8 cellular contexts compared by ENCODE assay signal in the genomic region with DNA sequence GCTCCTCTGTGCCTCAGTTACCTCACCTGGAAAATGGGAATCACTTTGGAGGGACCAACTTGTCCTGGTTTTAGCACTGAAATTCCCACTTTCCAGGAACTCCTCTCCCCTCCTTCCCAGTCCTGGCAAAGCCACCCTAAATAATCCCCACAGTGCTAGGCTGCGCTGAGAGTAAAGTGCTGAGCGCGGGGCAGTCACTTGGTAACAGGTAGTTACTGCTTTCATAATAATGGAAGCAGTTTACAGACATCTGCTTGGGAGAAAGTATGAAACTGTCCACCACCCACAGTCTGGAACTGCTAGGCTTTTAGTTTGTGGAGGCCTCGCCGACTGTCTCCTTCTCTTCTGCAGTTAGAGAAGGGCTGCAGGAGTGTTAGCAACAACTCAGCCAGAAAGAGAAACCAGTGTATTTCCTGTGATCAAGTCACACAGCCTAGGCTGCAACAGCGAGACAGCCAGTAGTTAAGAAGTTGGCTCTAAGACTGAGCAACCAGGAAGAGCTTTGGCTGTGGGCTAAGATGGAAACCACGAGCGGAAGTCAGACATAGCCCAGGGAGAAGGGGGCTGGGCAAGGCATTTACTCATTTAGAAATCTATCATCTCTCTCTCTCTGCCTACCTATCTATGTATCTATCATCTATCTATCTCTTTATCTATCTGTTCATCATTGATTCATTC. TPM values are rescaled to one million over a fixed set of nuclear protein-coding genes. Genes with fewer than 3 reads are reported as not detected.
DNase-seq lines count a peak whose midpoint lies in the region; ATAC-seq and TF ChIP-seq lines count a peak whose summit lies in the region.

No MANE protein-coding gene starts in this region.

- H3K79me2 ChIP-seq in osteoblast (ENCODE audit: insufficient read depth, low read length) = no peaks in the 10 kb centered on the region

- H3K27me3 ChIP-seq in ascending aorta (no peaks in the 10 kb centered on the region), osteoblast (ENCODE audit: insufficient read depth, low read length) (no peaks in the 10 kb centered on the region), upper lobe of left lung (no peaks in the 10 kb centered on the region)

- H3K4me1 ChIP-seq in ascending aorta (no peaks in the 10 kb centered on the region), osteoblast (ENCODE audit: insufficient read depth, low read length) (no peaks in the 10 kb centered on the region), upper lobe of left lung (peaks cover 18 to 39% (median 22%) of the 10 kb centered on the region in 4 donors)

- ATAC-seq in GM18870 (IDR thresholded peaks at IDR 0.05; ENCODE audit: unreplicated experiment) (peak; percentile 94), HG03060 (IDR thresholded peaks at IDR 0.05; ENCODE audit: low read depth, unreplicated experiment) (peak; percentile 86), upper lobe of left lung (ENCODE audit: low FRiP score in 2 of 2) (peak; percentile 77 to 83)

- no peaks in the 10 kb centered on the region for H4K20me1 ChIP-seq in osteoblast (ENCODE audit: insufficient read depth, low read length)

- TF ChIP-seq EP300 in upper lobe of left lung (IDR thresholded peaks at IDR 0.05) = no peak

- H3K9me3 ChIP-seq in ascending aorta (no peaks in the 10 kb centered on the region), osteoblast (ENCODE audit: low read depth, low read length) (no peaks in the 10 kb centered on the region), upper lobe of left lung (no peaks in the 10 kb centered on the region)

- peak overlapping the region; percentile 71 for H2AFZ ChIP-seq in osteoblast (ENCODE audit: low read length)

- H3K4me3 ChIP-seq in ascending aorta = no peak overlapping the region
- no peak overlapping the region for H3K4me3 ChIP-seq in osteoblast (ENCODE audit: insufficient read depth, low read length)
- H3K4me3 ChIP-seq in upper lobe of left lung = no peak overlapping the region

- H3K36me3 ChIP-seq in ascending aorta = no peaks in the 10 kb centered on the region
- no peaks in the 10 kb centered on the region for H3K36me3 ChIP-seq in osteoblast (ENCODE audit: insufficient read depth, low read length)
- no peaks in the 10 kb centered on the region for H3K36me3 ChIP-seq in upper lobe of left lung

- peak overlapping the region; percentile 34 to 40 for H3K27ac ChIP-seq in ascending aorta
- H3K27ac ChIP-seq in osteoblast (ENCODE audit: low read depth, low read length) = no peak overlapping the region
- H3K27ac ChIP-seq in upper lobe of left lung = peak overlapping the region; percentile 66 to 84 (median 78)

- peak; percentile 52 to 96 (median 72) for DNase-seq in T-helper 1 cell
- peak in 1 of 2 donors; percentile 76 for DNase-seq in ascending aorta (ENCODE audit: low spot score in 2 of 2)
- DNase-seq in osteoblast (ENCODE audit: insufficient read length, low spot score, missing footprints) = no peak
- DNase-seq in upper lobe of left lung = peak in 1 of 2 donors; percentile 75
- no peak for DNase-seq in COLO668 (lab: John Stamatoyannopoulos, UW; ENCODE audit: unreplicated experiment)
- no peak for DNase-seq in DMS153 treated with DMSO at 0.1 percent for 48 hours (lab: John Stamatoyannopoulos, UW; ENCODE audit: unreplicated experiment)

- intact Hi-C loops in ascending aorta (cut with DNase I) = no loop called here

- H3K4me2 ChIP-seq in osteoblast (ENCODE audit: insufficient read depth, low read length) = no peak overlapping the region

- peak in 2 of 4 donors; percentile 18 to 55 for TF ChIP-seq POLR2A in upper lobe of left lung (IDR thresholded peaks at IDR 0.05)

- 47 to 61% methylated on average over 8 of the region's 8 CpGs for WGBS in upper lobe of left lung, 2 donors

- no peak for TF ChIP-seq CTCF in ascending aorta (IDR thresholded peaks at IDR 0.05)
- TF ChIP-seq CTCF in osteoblast (IDR thresholded peaks at IDR 0.05; ENCODE audit: extremely low read depth, low read depth, low read length) = no peak
- no peak for TF ChIP-seq CTCF in upper lobe of left lung (IDR thresholded peaks at IDR 0.05)

RNA-seq across cellular contexts. Expression of a gene that starts 30.8 kb away (rescaled TPM):
- total RNA-seq in ascending aorta (39.5 TPM), osteoblast (under 0.01 and 0.72 TPM in 2 replicates), upper lobe of left lung (100 to 1,000 TPM in 2 of 6 donors, 10 to 100 TPM in 4; 56.7 to 130 (median 79.8) TPM)

Comparison
In these comparisons a context has a peak if more than half of its experiments do, and no peak if none do; other contexts are left out.
1. DNase-seq: peak in T-helper 1 cell (5 of 5); none in osteoblast (single experiment), COLO668 (single experiment) and DMS153 treated with DMSO at 0.1 percent for 48 hours (single experiment).
2. RNA of a gene that starts 30.8 kb away (total RNA-seq): 56.7 to 130 TPM in upper lobe of left lung and 39.5 TPM in ascending aorta (single experiment); under 0.01 to 0.72 TPM in osteoblast; every median in the first group is over 10 times any median in the second.
3. Peak in every context shown above with its lines, with median percentiles within 50 percentile points of each other: ATAC-seq.